14 cellular contexts compared by ENCODE assay signal in genomic region chr12:7609480-7609879, GRCh38. TPM values are rescaled to one million over a fixed set of nuclear protein-coding genes. Genes with fewer than 3 reads are reported as not detected.
DNase-seq lines count a peak whose midpoint lies in the region; ATAC-seq and TF ChIP-seq lines count a peak whose summit lies in the region.
"Had no signal": no experiment of that assay in that cellular context is flagged by ENCODE, and none has a peak within 500 bp of the region (broad histone marks: within the 10 kb centered on the region; RNA-seq: fewer than 3 reads in every experiment).

No MANE protein-coding gene starts in this region.

- no peaks in the 10 kb centered on the region for H3K9me3 ChIP-seq in MM.1S (replicated peaks; ENCODE audit: insufficient read depth, low read length)
- H3K9me3 ChIP-seq: gastroesophageal sphincter, left ventricle myocardium inferior had no signal

- ATAC-seq in activated CD4-positive, alpha-beta T cell treated with anti-CD3 and anti-CD28 coated beads for 36 hours: no peak
- peak in 1 of 2 donors; percentile 63 for ATAC-seq in natural killer cell treated with Interleukin-12 subunit alpha and Interleukin-12 subunit beta and Interleukin-15 and Interleukin-18, amount 100 ng/mL, for 72 hours
- ATAC-seq in GM19467 (IDR thresholded peaks at IDR 0.05; ENCODE audit: unreplicated experiment): no peak
- ATAC-seq: gastroesophageal sphincter; stimulated activated naive B cell treated with anti-CD40 and anti-IgM and Interleukin-4, amounts not matched to agents 10 μg/mL and 1 μg/mL and 100 μg/mL, for 72 hours had no signal

- peak overlapping the region; percentile 82 for H3K4me2 ChIP-seq in MM.1S (ENCODE audit: low read depth, low read length)

- H3K27ac Mint-ChIP-seq in activated CD4-positive, alpha-beta T cell treated with anti-CD3 and anti-CD28 coated beads for 36 hours: peak overlapping the region; percentile 48
- H3K27ac Mint-ChIP-seq in natural killer cell treated with Interleukin-12 subunit alpha and Interleukin-12 subunit beta and Interleukin-15 and Interleukin-18, amount 100 ng/mL, for 72 hours: peak overlapping the region; percentile 28 to 82
- H3K27ac Mint-ChIP-seq: stimulated activated naive B cell treated with anti-CD40 and anti-IgM and Interleukin-4, amounts not matched to agents 10 μg/mL and 1 μg/mL and 100 μg/mL, for 72 hours had no signal

- no peaks in the 10 kb centered on the region for H3K9me2 ChIP-seq in MM.1S (replicated peaks; ENCODE audit: insufficient read depth, low read length)

- H3K79me2 ChIP-seq in MM.1S (ENCODE audit: low read length): no peaks in the 10 kb centered on the region

- intact Hi-C loops in activated CD4-positive, alpha-beta T cell treated with anti-CD3 and anti-CD28 coated beads for 36 hours (cut with DNase I, micrococcal nuclease): no loop called here

- peaks cover 4% of the 10 kb centered on the region for H3K4me1 Mint-ChIP-seq in activated CD4-positive, alpha-beta T cell treated with anti-CD3 and anti-CD28 coated beads for 36 hours
- peaks cover 23 to 24% of the 10 kb centered on the region in 2 donors for H3K4me1 Mint-ChIP-seq in natural killer cell treated with Interleukin-12 subunit alpha and Interleukin-12 subunit beta and Interleukin-15 and Interleukin-18, amount 100 ng/mL, for 72 hours (ENCODE audit: low read depth in 2 of 2)
- H3K4me1 Mint-ChIP-seq: central memory CD8-positive, alpha-beta T cell had no signal

- TF ChIP-seq CTCF in MM.1S (IDR thresholded peaks at IDR 0.05; ENCODE audit: low read length): no peak

- H3F3A ChIP-seq in MM.1S (ENCODE audit: insufficient read depth, low read length): no peaks in the 10 kb centered on the region

- peak overlapping the region; percentile 89 for H2AFZ ChIP-seq in MM.1S (ENCODE audit: low read length)

- H3K27ac ChIP-seq in MM.1S (ENCODE audit: low read length): peak overlapping the region; percentile 51; the same call in 1 of the 2 replicates
- H3K27ac ChIP-seq: gastroesophageal sphincter, left ventricle myocardium inferior had no signal

- H3K9ac ChIP-seq in MM.1S (ENCODE audit: low read length): peak overlapping the region; percentile 46; the same call in 1 of the 2 replicates

- H3K36me3 Mint-ChIP-seq in activated CD4-positive, alpha-beta T cell treated with anti-CD3 and anti-CD28 coated beads for 36 hours (ENCODE audit: low read depth): peaks cover 2% of the 10 kb centered on the region
- H3K36me3 Mint-ChIP-seq in natural killer cell treated with Interleukin-12 subunit alpha and Interleukin-12 subunit beta and Interleukin-15 and Interleukin-18, amount 100 ng/mL, for 72 hours: no peaks in the 10 kb centered on the region
- H3K36me3 Mint-ChIP-seq: stimulated activated naive B cell treated with anti-CD40 and anti-IgM and Interleukin-4, amounts not matched to agents 10 μg/mL and 1 μg/mL and 100 μg/mL, for 72 hours had no signal

- H3K4me1 ChIP-seq in MM.1S (ENCODE audit: low read length): peaks cover 17% of the 10 kb centered on the region
- H3K4me1 ChIP-seq: gastroesophageal sphincter, left ventricle myocardium inferior had no signal

- no peaks in the 10 kb centered on the region for H4K20me1 ChIP-seq in MM.1S (ENCODE audit: insufficient read depth, low read length)

- no peak overlapping the region for H3K4me3 Mint-ChIP-seq in activated CD4-positive, alpha-beta T cell treated with anti-CD3 and anti-CD28 coated beads for 36 hours
- H3K4me3 Mint-ChIP-seq in natural killer cell treated with Interleukin-12 subunit alpha and Interleukin-12 subunit beta and Interleukin-15 and Interleukin-18, amount 100 ng/mL, for 72 hours: peak overlapping the region; percentile 51
- H3K4me3 Mint-ChIP-seq: central memory CD8-positive, alpha-beta T cell had no signal

- no peaks in the 10 kb centered on the region for H3K27me3 ChIP-seq in MM.1S (replicated peaks; ENCODE audit: insufficient read depth, low read length)
- H3K27me3 ChIP-seq: gastroesophageal sphincter had no signal

- H3K4me3 ChIP-seq in MM.1S (ENCODE audit: low read length): peak overlapping the region; percentile 58; the same call in 1 of the 2 replicates
- H3K4me3 ChIP-seq: gastroesophageal sphincter, left ventricle myocardium inferior had no signal

- POLR2A ChIA-PET in activated CD4-positive, alpha-beta T cell treated with anti-CD3 and anti-CD28 coated beads for 36 hours (lab: Charles Lee): interaction anchor here (0.6 kb wide), 1 partner anchor 15 kb away, joined by 3 read pairs; no protein-coding TSS in a partner anchor

- H3K9me3 Mint-ChIP-seq in activated CD4-positive, alpha-beta T cell treated with anti-CD3 and anti-CD28 coated beads for 36 hours (ENCODE audit: low read depth): no peaks in the 10 kb centered on the region
- no peaks in the 10 kb centered on the region for H3K9me3 Mint-ChIP-seq in natural killer cell treated with Interleukin-12 subunit alpha and Interleukin-12 subunit beta and Interleukin-15 and Interleukin-18, amount 100 ng/mL, for 72 hours
- H3K9me3 Mint-ChIP-seq: central memory CD8-positive, alpha-beta T cell had no signal

- H3K27me3 Mint-ChIP-seq in activated CD4-positive, alpha-beta T cell treated with anti-CD3 and anti-CD28 coated beads for 36 hours: peaks cover 14% of the 10 kb centered on the region
- H3K27me3 Mint-ChIP-seq in natural killer cell treated with Interleukin-12 subunit alpha and Interleukin-12 subunit beta and Interleukin-15 and Interleukin-18, amount 100 ng/mL, for 72 hours: peaks cover 14 to 35% of the 10 kb centered on the region in 2 donors

- CTCF ChIA-PET in activated CD4-positive, alpha-beta T cell treated with anti-CD3 and anti-CD28 coated beads for 36 hours (lab: Charles Lee): interaction anchor here (0.6 to 1.7 kb wide), 3 partner anchors 21 to 348 kb away, joined by 3 to 4 read pairs (median 3); no protein-coding TSS in a partner anchor

- no peak for DNase-seq in activated CD4-positive, alpha-beta T cell treated with anti-CD3 and anti-CD28 coated beads for 36 hours
- no peak for DNase-seq in activated CD4-positive, alpha-beta T cell treated with anti-CD3 and anti-CD28 coated beads, Interleukin-2, amount 50 U/mL, for 48 hours
- peak; percentile 56 for DNase-seq in MM.1S
- peak; percentile 13 for DNase-seq in amniotic epithelial cell (ENCODE audit: low read depth)
- DNase-seq in natural killer cell treated with Interleukin-12 subunit alpha and Interleukin-12 subunit beta and Interleukin-15 and Interleukin-18, amount 100 ng/mL, for 72 hours (ENCODE audit: low spot score): no peak
- DNase-seq in middle frontal gyrus (ENCODE audit: extremely low spot score, low spot score): no peak
- DNase-seq in anterior cingulate cortex (lab: John Stamatoyannopoulos, UW): no peak
- DNase-seq: left ventricle myocardium inferior; NCI-H187 treated with DMSO at 0.1 percent for 48 hours; nucleus accumbens; stimulated activated naive B cell treated with anti-CD40 and anti-IgM and Interleukin-4, amounts not matched to agents 10 μg/mL and 1 μg/mL and 100 μg/mL, for 72 hours had no signal

- no peaks in the 10 kb centered on the region for H3K36me3 ChIP-seq in MM.1S (replicated peaks; ENCODE audit: insufficient read depth, low read length)
- H3K36me3 ChIP-seq: gastroesophageal sphincter, left ventricle myocardium inferior had no signal

RNA-seq across cellular contexts. Expression of gene APOBEC1, which starts 56.2 kb away (rescaled TPM):
- total RNA-seq in activated CD4-positive, alpha-beta T cell treated with anti-CD3 and anti-CD28 coated beads for 36 hours: not detected
- total RNA-seq in natural killer cell treated with Interleukin-12 subunit alpha and Interleukin-12 subunit beta and Interleukin-15 and Interleukin-18, amount 100 ng/mL, for 72 hours: not detected
- total RNA-seq: gastroesophageal sphincter, left ventricle myocardium inferior had no signal

Comparison
In these comparisons a context has a peak if more than half of its experiments do, and no peak if none do; other contexts are left out.
1. DNase-seq: peak in MM.1S (single experiment) and amniotic epithelial cell (single experiment); none in activated CD4-positive, alpha-beta T cell treated with anti-CD3 and anti-CD28 coated beads for 36 hours (single experiment), activated CD4-positive, alpha-beta T cell treated with anti-CD3 and anti-CD28 coated beads, Interleukin-2, amount 50 U/mL, for 48 hours (0 of 2), natural killer cell treated with Interleukin-12 subunit alpha and Interleukin-12 subunit beta and Interleukin-15 and Interleukin-18, amount 100 ng/mL, for 72 hours (single experiment), middle frontal gyrus (single experiment) and anterior cingulate cortex (0 of 58).